ENCODE assay signal across 8 cellular contexts in genomic region chr19:16067205-16067938, GRCh38. TPM values are rescaled to one million over a fixed set of nuclear protein-coding genes. Genes with fewer than 3 reads are reported as not detected.
A peak's percentile ranks its signal among the peaks of the same experiment; 100 is the strongest.
DNase-seq lines count a peak whose midpoint lies in the region; ATAC-seq and TF ChIP-seq lines count a peak whose summit lies in the region.

No MANE protein-coding gene starts in this region.

- peak overlapping the region in 9 of 11 experiments; percentile 9 to 68 (median 48); a peak in 11 of 22 replicates for H3K4me2 ChIP-seq in BLaER1 treated with 17β-estradiol and CSF1 and Interleukin-3, amounts not matched to agents 10 nM and 100 nM
- H3K4me2 ChIP-seq in parathyroid adenoma (ENCODE audit: low read length), result no peak overlapping the region

- no peaks in the 10 kb centered on the region for H3K36me3 ChIP-seq in BLaER1 treated with 17β-estradiol and CSF1 and Interleukin-3, amounts not matched to agents 10 nM and 100 nM
- H3K36me3 ChIP-seq in Peyer's patch, result no peaks in the 10 kb centered on the region
- H3K36me3 ChIP-seq in parathyroid adenoma (ENCODE audit: control insufficient read depth, insufficient read depth, low read length), result no peaks in the 10 kb centered on the region

- DNase-seq in Peyer's patch (peak in 2 of 3 donors; percentile 64 to 70), fibroblast of gingiva (ENCODE audit: low read depth) (peak; percentile 93), DMS114 treated with DMSO at 0.1 percent for 48 hours (lab: John Stamatoyannopoulos, UW; ENCODE audit: unreplicated experiment) (no peak), GM13977 (ENCODE audit: low spot score) (no peak), ecto neural progenitor cell (ENCODE audit: low spot score) (no peak)

- H3K4me3 ChIP-seq in BLaER1 treated with 17β-estradiol and CSF1 and Interleukin-3, amounts not matched to agents 10 nM and 100 nM, result no peak overlapping the region
- H3K4me3 ChIP-seq in Peyer's patch, result peak overlapping the region in 2 of 4 donors; percentile 38 to 48
- H3K4me3 ChIP-seq in parathyroid adenoma (ENCODE audit: low read depth, low read length), result no peak overlapping the region

- H3K27ac ChIP-seq in BLaER1 treated with 17β-estradiol and CSF1 and Interleukin-3, amounts not matched to agents 10 nM and 100 nM, result peak overlapping the region in 9 of 11 experiments; percentile 23 to 59 (median 37); a peak in 11 of 22 replicates
- H3K27ac ChIP-seq in Peyer's patch, result peak overlapping the region in 3 of 4 donors; percentile 47 to 96 (median 82)
- H3K27ac ChIP-seq in parathyroid adenoma, result peak overlapping the region; percentile 33

- ATAC-seq in GM21528 (IDR thresholded peaks at IDR 0.05; ENCODE audit: low FRiP score, unreplicated experiment), result no peak

- 0 out of 22 replicates have a peak, but pooled peaks cover 0 to 3% (median 0%) of the 10 kb centered on the region in 11 experiments for H3K9me3 ChIP-seq in BLaER1 treated with 17β-estradiol and CSF1 and Interleukin-3, amounts not matched to agents 10 nM and 100 nM (replicated peaks in 1 of 11)
- H3K9me3 ChIP-seq in Peyer's patch (no peaks in the 10 kb centered on the region), parathyroid adenoma (ENCODE audit: control insufficient read depth, low read length) (no peaks in the 10 kb centered on the region)

- no peaks in the 10 kb centered on the region for H4K20me1 ChIP-seq in BLaER1 treated with 17β-estradiol and CSF1 and Interleukin-3, amounts not matched to agents 10 nM and 100 nM

- TF ChIP-seq POLR2A in Peyer's patch (IDR thresholded peaks at IDR 0.05), result no peak

- peaks cover 43 to 83% (median 62%) of the 10 kb centered on the region in 10 experiments for H3K4me1 ChIP-seq in BLaER1 treated with 17β-estradiol and CSF1 and Interleukin-3, amounts not matched to agents 10 nM and 100 nM
- peaks cover 12 to 39% (median 15%) of the 10 kb centered on the region in 4 donors for H3K4me1 ChIP-seq in Peyer's patch
- H3K4me1 ChIP-seq in parathyroid adenoma, result no peaks in the 10 kb centered on the region

- TF ChIP-seq CTCF in Peyer's patch (IDR thresholded peaks at IDR 0.05), result no peak
- TF ChIP-seq CTCF in parathyroid adenoma (IDR thresholded peaks at IDR 0.05), result no peak
- no peak for TF ChIP-seq CTCF in GM13977 (IDR thresholded peaks at IDR 0.05; ENCODE audit: extremely low read depth, insufficient read depth, missing control alignments)

- H3K27me3 ChIP-seq in BLaER1 treated with 17β-estradiol and CSF1 and Interleukin-3, amounts not matched to agents 10 nM and 100 nM, result no peaks in the 10 kb centered on the region
- H3K27me3 ChIP-seq in Peyer's patch (no peaks in the 10 kb centered on the region), parathyroid adenoma (ENCODE audit: control insufficient read depth, insufficient read depth, low read length) (no peaks in the 10 kb centered on the region)

- no peaks in the 10 kb centered on the region for H3K79me2 ChIP-seq in parathyroid adenoma

- peak overlapping the region in 6 of 11 experiments; percentile 3 to 32 (median 14); a peak in 6 of 22 replicates for H3K9ac ChIP-seq in BLaER1 treated with 17β-estradiol and CSF1 and Interleukin-3, amounts not matched to agents 10 nM and 100 nM
- no peak overlapping the region for H3K9ac ChIP-seq in parathyroid adenoma

- no peak overlapping the region for H2AFZ ChIP-seq in parathyroid adenoma

- in situ Hi-C loops in GM13977 (cut with MboI; ENCODE audit: low pct_unique_long_range_greater_than_20kb, low sequenced_read_pairs, unreplicated experiment), result no loop called here

RNA-seq across cellular contexts. Expression of gene TPM4, which starts 8.9 kb away (rescaled TPM):
- 100 to 1,000 TPM; 125 to 423 (median 139) TPM for total RNA-seq in Peyer's patch

RNA-seq across cellular contexts. Expression of gene RAB8A, which starts 44.3 kb away (rescaled TPM):
- total RNA-seq in Peyer's patch, result 100 to 1,000 TPM in 2 of 4 donors, 10 to 100 TPM in 2; 53.6 to 138 (median 113) TPM

Comparison
In these comparisons a context has a peak if more than half of its experiments do, and no peak if none do; other contexts are left out.
1. DNase-seq: peak in Peyer's patch (2 of 3) and fibroblast of gingiva (single experiment); none in DMS114 treated with DMSO at 0.1 percent for 48 hours (single experiment), GM13977 (single experiment) and ecto neural progenitor cell (single experiment).
2. Peak in every context shown above with its lines, with median percentiles within 50 percentile points of each other: H3K27ac ChIP-seq.